ENCODE assay signal across 1 cellular context in genomic region chr12:116980083-116980482, GRCh38.
TF ChIP-seq lines count a peak whose summit lies in the region.

No MANE protein-coding gene starts in this region.

TF ChIP-seq in GM23338, 12 proteins besides CTCF, POLR2A, EP300 and RAD21 (continued from another document):
- TF ChIP-seq ZNF462 (CRISPR knock-in tag; IDR thresholded peaks at IDR 0.05) (no peak), NANOG (IDR thresholded peaks at IDR 0.05; ENCODE audit: borderline replicate concordance) (no peak), EZH2phosphoT487 (IDR thresholded peaks at IDR 0.05; ENCODE audit: unreplicated experiment) (no peak), ZNF114 (CRISPR knock-in tag; IDR thresholded peaks at IDR 0.05) (no peak), ZNF331 (CRISPR knock-in tag; IDR thresholded peaks at IDR 0.05; ENCODE audit: low read depth) (no peak), REST (IDR thresholded peaks at IDR 0.05; ENCODE audit: unreplicated experiment) (no peak), STAT1 (IDR thresholded peaks at IDR 0.05; ENCODE audit: unreplicated experiment) (no peak)
